Comparison of ENCODE assay signal across 9 cellular contexts in genomic region chr4:45482346-45482745, GRCh38.
"Had no signal": no experiment of that assay in that cellular context is flagged by ENCODE, and none has a peak within 500 bp of the region (broad histone marks: within the 10 kb centered on the region; RNA-seq: fewer than 3 reads in every experiment).

No MANE protein-coding gene starts in this region.

- ATAC-seq: HepG2, K562 had no signal

- H3K27ac Mint-ChIP-seq: IgD-negative memory B cell had no signal

- H3K36me3 Mint-ChIP-seq: IgD-negative memory B cell had no signal

- DNase-seq: IMR-90, KBM-7, KG1 had no signal

- H3K27ac ChIP-seq: HL-60, KMS-11 had no signal

- FAIRE-seq: HepG2, HTR-8/SVneo, K562 had no signal

- H3K4me1 Mint-ChIP-seq: IgD-negative memory B cell had no signal

- H3K4me2 ChIP-seq: KMS-11 had no signal

- H3K4me3 Mint-ChIP-seq: IgD-negative memory B cell had no signal

- H3K27me3 Mint-ChIP-seq: IgD-negative memory B cell had no signal

- H3K4me3 ChIP-seq: K562 had no signal
